Comparison of ENCODE assay signal across 1 cellular context in genomic region chr1:196887515-196888239, GRCh38.
TF ChIP-seq lines count a peak whose summit lies in the region.

CFHR4 (plus strand) TSS chr1:196888052; CDS start chr1:196888151, 99 bp downstream.

TF ChIP-seq in K562, 482 proteins besides CTCF, POLR2A, EP300 and RAD21 (continued from another document):
- TF ChIP-seq COPS2 (conservative IDR thresholded peaks at IDR 0.05), result no peak
- no peak for TF ChIP-seq ETV1 (tag; conservative IDR thresholded peaks at IDR 0.05; ENCODE audit: low read depth)
- TF ChIP-seq U2AF2 (optimal IDR thresholded peaks at IDR 0.05; ENCODE audit: low read depth, low read length), result no peak
- no peak for TF ChIP-seq RBBP5 (IDR thresholded peaks at IDR 0.05; ENCODE audit: borderline replicate concordance, insufficient read depth, low read length, poor library complexity, severe bottlenecking)
- no peak for TF ChIP-seq E4F1 (CRISPR knock-in tag; IDR thresholded peaks at IDR 0.05; ENCODE audit: borderline replicate concordance)
- no peak for TF ChIP-seq YY1 (IDR thresholded peaks at IDR 0.05; ENCODE audit: borderline replicate concordance in 1 of 3, control insufficient read depth in 1 of 3, extremely low read depth in 1 of 3, insufficient read depth in 3 of 3, insufficient read length in 1 of 3, insufficient replicate concordance in 2 of 3, low read depth in 1 of 3, low read length in 2 of 3)
- TF ChIP-seq ARNT (IDR thresholded peaks at IDR 0.05), result no peak
- TF ChIP-seq ZNF766 (CRISPR knock-in tag; conservative IDR thresholded peaks at IDR 0.05), result no peak
- TF ChIP-seq DDX20 (tag; IDR thresholded peaks at IDR 0.05; ENCODE audit: low read depth), result no peak
- TF ChIP-seq ZFP30 (CRISPR knock-in tag; IDR thresholded peaks at IDR 0.05; ENCODE audit: borderline replicate concordance), result no peak
- TF ChIP-seq SIN3B (IDR thresholded peaks at IDR 0.05; ENCODE audit: low read depth), result no peak
- no peak for TF ChIP-seq MYBL2 (IDR thresholded peaks at IDR 0.05; ENCODE audit: low read depth)
- TF ChIP-seq MYBL2 (CRISPR knock-in tag; IDR thresholded peaks at IDR 0.05; ENCODE audit: borderline replicate concordance), result no peak
- no peak for TF ChIP-seq E2F8 (IDR thresholded peaks at IDR 0.05; ENCODE audit: low read depth, partially characterized antibody)
- TF ChIP-seq CREM (IDR thresholded peaks at IDR 0.05; ENCODE audit: low read depth), result no peak
- TF ChIP-seq REST (CRISPR knock-in tag; IDR thresholded peaks at IDR 0.05; ENCODE audit: low read depth), result no peak
- no peak for TF ChIP-seq NCOA6 (IDR thresholded peaks at IDR 0.05)
